Comparison of ENCODE assay signal across 13 cellular contexts in genomic region chr7:100572281-100572948, GRCh38. TPM values are rescaled to one million over a fixed set of nuclear protein-coding genes. Genes with fewer than 3 reads are reported as not detected.
DNase-seq lines count a peak whose midpoint lies in the region; ATAC-seq and TF ChIP-seq lines count a peak whose summit lies in the region.
"Had no signal": no experiment of that assay in that cellular context is flagged by ENCODE, and none has a peak within 500 bp of the region (broad histone marks: within the 10 kb centered on the region; RNA-seq: fewer than 3 reads in every experiment).

No MANE protein-coding gene starts in this region.

- H3K27ac Mint-ChIP-seq in activated CD8-positive, alpha-beta memory T cell treated with anti-CD3 and anti-CD28 coated beads, Interleukin-2, amount 10 ng/mL, durations not matched to agents 7 days and 5 days = no peak overlapping the region
- H3K27ac Mint-ChIP-seq: activated CD4-positive, alpha-beta T cell treated with anti-CD3 and anti-CD28 coated beads, Interleukin-2, amount 10 ng/mL, durations not matched to agents 24 days and 14 days; activated T-cell treated with anti-CD3 and anti-CD28 coated beads, Interleukin-2, amount 50 U/mL, for 72 hours had no signal

- H3K9ac ChIP-seq in BLaER1 (no peak overlapping the region), HUES48 (ENCODE audit: low read depth, low read length) (no peak overlapping the region)

- CTCF ChIA-PET in activated CD8-positive, alpha-beta memory T cell treated with anti-CD3 and anti-CD28 coated beads, Interleukin-2, amount 10 ng/mL, durations not matched to agents 7 days and 5 days (lab: Charles Lee) = interaction anchor here (0.9 to 1.1 kb wide), 3 partner anchors 10 to 90 kb away, joined by 3 to 4 read pairs (median 3); no protein-coding TSS in a partner anchor

- peaks cover 8% of the 10 kb centered on the region for H3K36me3 Mint-ChIP-seq in activated CD8-positive, alpha-beta memory T cell treated with anti-CD3 and anti-CD28 coated beads, Interleukin-2, amount 10 ng/mL, durations not matched to agents 7 days and 5 days

- peaks cover 57% of the 10 kb centered on the region for H3K36me3 ChIP-seq in BLaER1
- peaks cover 23% of the 10 kb centered on the region for H3K36me3 ChIP-seq in HUES48 (ENCODE audit: control insufficient read depth, insufficient read depth, low read length)
- peaks cover 0 to 41% of the 10 kb centered on the region in 2 donors for H3K36me3 ChIP-seq in gastrocnemius medialis
- H3K36me3 ChIP-seq: colonic mucosa had no signal

- no peak for TF ChIP-seq POLR2A in gastrocnemius medialis (IDR thresholded peaks at IDR 0.05)

- no peaks in the 10 kb centered on the region for H3K9me3 Mint-ChIP-seq in activated CD8-positive, alpha-beta memory T cell treated with anti-CD3 and anti-CD28 coated beads, Interleukin-2, amount 10 ng/mL, durations not matched to agents 7 days and 5 days (ENCODE audit: low read depth)
- H3K9me3 Mint-ChIP-seq: activated CD4-positive, alpha-beta T cell treated with anti-CD3 and anti-CD28 coated beads, Interleukin-2, amount 10 ng/mL, durations not matched to agents 24 days and 14 days; activated T-cell treated with anti-CD3 and anti-CD28 coated beads, Interleukin-2, amount 50 U/mL, for 72 hours had no signal

- H3K4me1 ChIP-seq in BLaER1 = peaks cover 55% of the 10 kb centered on the region
- peaks cover 24% of the 10 kb centered on the region for H3K4me1 ChIP-seq in HUES48 (ENCODE audit: control insufficient read depth, insufficient read depth, low read length)
- H3K4me1 ChIP-seq in gastrocnemius medialis = peaks cover 8 to 14% of the 10 kb centered on the region in 2 donors

- intact Hi-C loops in gastrocnemius medialis (cut with DNase I; ENCODE audit: low total_unique reads) = no loop called here

- H3K4me2 ChIP-seq in BLaER1 = peak overlapping the region; percentile 49

- DNase-seq in left kidney (ENCODE audit: low read depth, low spot score) (peak; percentile 75), gastrocnemius medialis (no peak)
- no peak for DNase-seq in activated CD8-positive, alpha-beta memory T cell treated with anti-CD3 and anti-CD28 coated beads, Interleukin-2, amount 10 ng/mL, durations not matched to agents 7 days and 5 days
- DNase-seq: activated CD4-positive, alpha-beta T cell treated with anti-CD3 and anti-CD28 coated beads, Interleukin-2, amount 10 ng/mL, durations not matched to agents 24 days and 14 days; activated T-cell treated with anti-CD3 and anti-CD28 coated beads, Interleukin-2, amount 50 U/mL, for 72 hours; colonic mucosa; left cardiac atrium; MM.1S; transverse colon had no signal

- TF ChIP-seq CTCF in gastrocnemius medialis (IDR thresholded peaks at IDR 0.05 in 4 of 5, conservative IDR thresholded peaks at IDR 0.05 in 1 of 5) = no peak

- H4K20me1 ChIP-seq in BLaER1 = peaks cover 62% of the 10 kb centered on the region

- no peak for ATAC-seq in activated CD8-positive, alpha-beta memory T cell treated with anti-CD3 and anti-CD28 coated beads, Interleukin-2, amount 10 ng/mL, durations not matched to agents 7 days and 5 days
- no peak for ATAC-seq in gastrocnemius medialis
- no peak for ATAC-seq in GM21529 (IDR thresholded peaks at IDR 0.05; ENCODE audit: unreplicated experiment)
- ATAC-seq: activated T-cell treated with anti-CD3 and anti-CD28 coated beads, Interleukin-2, amount 50 U/mL, for 72 hours; left cardiac atrium had no signal

- H3K4me3 ChIP-seq in BLaER1 (no peak overlapping the region), HUES48 (ENCODE audit: low read depth, low read length) (no peak overlapping the region), gastrocnemius medialis (no peak overlapping the region)
- H3K4me3 ChIP-seq: colonic mucosa, esophagus muscularis mucosa, transverse colon had no signal

- H3K27ac ChIP-seq in BLaER1 (no peak overlapping the region), HUES48 (ENCODE audit: low read depth, low read length) (peak overlapping the region; percentile 31), gastrocnemius medialis (no peak overlapping the region)
- H3K27ac ChIP-seq: colonic mucosa, esophagus muscularis mucosa, transverse colon had no signal

- in situ Hi-C loops in gastrocnemius medialis (cut with MboI; ENCODE audit: low sequenced_read_pairs in 4 of 4) = loop anchor here in 1 of 4 donors (25.0 kb wide), 1 partner anchor 110 kb away; the partner anchor contains the start of gene SPACDR

- H3K27me3 ChIP-seq in BLaER1 (peaks cover 25% of the 10 kb centered on the region), HUES48 (ENCODE audit: control insufficient read depth, insufficient read depth, low read length) (no peaks in the 10 kb centered on the region), gastrocnemius medialis (peaks cover 12 to 46% (median 22%) of the 10 kb centered on the region in 3 donors)
- H3K27me3 ChIP-seq: colonic mucosa had no signal

- H3K9me3 ChIP-seq in BLaER1 (no peaks in the 10 kb centered on the region), HUES48 (ENCODE audit: control insufficient read depth, insufficient read depth, low read length) (no peaks in the 10 kb centered on the region), gastrocnemius medialis (no peaks in the 10 kb centered on the region)
- H3K9me3 ChIP-seq: colonic mucosa, esophagus muscularis mucosa, transverse colon had no signal

- H3K4me1 Mint-ChIP-seq in activated CD8-positive, alpha-beta memory T cell treated with anti-CD3 and anti-CD28 coated beads, Interleukin-2, amount 10 ng/mL, durations not matched to agents 7 days and 5 days = peaks cover 37% of the 10 kb centered on the region

- H3K4me3 Mint-ChIP-seq in activated CD8-positive, alpha-beta memory T cell treated with anti-CD3 and anti-CD28 coated beads, Interleukin-2, amount 10 ng/mL, durations not matched to agents 7 days and 5 days = no peak overlapping the region
- H3K4me3 Mint-ChIP-seq: activated CD4-positive, alpha-beta T cell treated with anti-CD3 and anti-CD28 coated beads, Interleukin-2, amount 10 ng/mL, durations not matched to agents 24 days and 14 days; activated T-cell treated with anti-CD3 and anti-CD28 coated beads, Interleukin-2, amount 50 U/mL, for 72 hours had no signal

- no peaks in the 10 kb centered on the region for H3K27me3 Mint-ChIP-seq in activated CD8-positive, alpha-beta memory T cell treated with anti-CD3 and anti-CD28 coated beads, Interleukin-2, amount 10 ng/mL, durations not matched to agents 7 days and 5 days

RNA-seq across cellular contexts. Expression of gene SAP25, which starts 1.3 kb away (rescaled TPM):
- 10 to 100 TPM; 18.2 to 26.3 TPM for total RNA-seq in activated CD8-positive, alpha-beta memory T cell treated with anti-CD3 and anti-CD28 coated beads, Interleukin-2, amount 10 ng/mL, durations not matched to agents 7 days and 5 days
- total RNA-seq in gastrocnemius medialis = under 1 TPM in 1 of 4 donors, not detected in 3; 0.49 TPM

RNA-seq across cellular contexts. Expression of gene LRCH4, which starts 13.5 kb away (rescaled TPM):
- 100 to 1,000 TPM; 155 to 178 TPM for total RNA-seq in activated CD8-positive, alpha-beta memory T cell treated with anti-CD3 and anti-CD28 coated beads, Interleukin-2, amount 10 ng/mL, durations not matched to agents 7 days and 5 days
- 100 to 1,000 TPM in 1 of 4 donors, 10 to 100 TPM in 3; 71.1 to 105 (median 89.0) TPM for total RNA-seq in gastrocnemius medialis

RNA-seq across cellular contexts. Expression of gene FBXO24, which starts 13.7 kb away (rescaled TPM):
- 1 to 10 TPM in 1 of 2 experiments, under 1 TPM in 1; 0.80 to 1.3 TPM for total RNA-seq in activated CD8-positive, alpha-beta memory T cell treated with anti-CD3 and anti-CD28 coated beads, Interleukin-2, amount 10 ng/mL, durations not matched to agents 7 days and 5 days
- total RNA-seq in gastrocnemius medialis = not detected

RNA-seq across cellular contexts. Expression of gene PCOLCE, which starts 29.7 kb away (rescaled TPM):
- total RNA-seq in activated CD8-positive, alpha-beta memory T cell treated with anti-CD3 and anti-CD28 coated beads, Interleukin-2, amount 10 ng/mL, durations not matched to agents 7 days and 5 days = 10 to 100 TPM in 1 of 2 experiments, 1 to 10 TPM in 1; 9.2 to 11.6 TPM
- 10 to 100 TPM in 1 of 4 donors, 1 to 10 TPM in 3; 1.6 to 17.3 (median 5.7) TPM for total RNA-seq in gastrocnemius medialis

RNA-seq across cellular contexts. Expression of gene AGFG2, which starts 33.4 kb away (rescaled TPM):
- total RNA-seq in activated CD8-positive, alpha-beta memory T cell treated with anti-CD3 and anti-CD28 coated beads, Interleukin-2, amount 10 ng/mL, durations not matched to agents 7 days and 5 days = 10 to 100 TPM; 61.4 to 82.5 TPM
- 10 to 100 TPM; 10.7 to 16.4 (median 13.5) TPM for total RNA-seq in gastrocnemius medialis

Comparison
In these comparisons a context has a peak if more than half of its experiments do, and no peak if none do; other contexts are left out.
1. RNA of gene SAP25, which starts 1.3 kb away (total RNA-seq): 18.2 to 26.3 TPM in activated CD8-positive, alpha-beta memory T cell treated with anti-CD3 and anti-CD28 coated beads, Interleukin-2, amount 10 ng/mL, durations not matched to agents 7 days and 5 days; 0.49 TPM in gastrocnemius medialis; every median in the first group is over 10 times any median in the second.